In genomic region chr7:1571261-1571650, GRCh38 we compare ENCODE assay signal across 9 cellular contexts. TPM values are rescaled to one million over a fixed set of nuclear protein-coding genes. Genes with fewer than 3 reads are reported as not detected.
A peak's percentile ranks its signal among the peaks of the same experiment; 100 is the strongest.
DNase-seq lines count a peak whose midpoint lies in the region; ATAC-seq, FAIRE-seq and TF ChIP-seq lines count a peak whose summit lies in the region.
"Had no signal": no experiment of that assay in that cellular context is flagged by ENCODE, and none has a peak within 500 bp of the region (broad histone marks: within the 10 kb centered on the region; RNA-seq: fewer than 3 reads in every experiment).

No MANE protein-coding gene starts in this region.

- H2AK5ac ChIP-seq in mesendoderm (ENCODE audit: low read length): no peak overlapping the region

- FAIRE-seq in HepG2 (lab: Jason Lieb, UNC): no peak
- FAIRE-seq: GM18507 had no signal

- H3K79me2 ChIP-seq in HepG2 (ENCODE audit: insufficient read depth, low read length) (peaks cover 7% of the 10 kb centered on the region), mesendoderm (ENCODE audit: control insufficient read depth, insufficient read depth, low read length) (no peaks in the 10 kb centered on the region)

- H3K79me1 ChIP-seq in mesendoderm (ENCODE audit: low read length): no peaks in the 10 kb centered on the region

- H3K4me1 Mint-ChIP-seq in activated naive CD8-positive, alpha-beta T cell (ENCODE audit: low read depth): peaks cover 29% of the 10 kb centered on the region

- CTCF ChIA-PET in HepG2 (lab: Yijun Ruan, JAX; ENCODE audit: low intra/inter-chr PET ratio, low total read pairs): no interaction called here

- in situ Hi-C loops in HepG2 (cut with HindIII; ENCODE audit: extremely low pct_ligation_motif_present, low pct_unique_long_range_greater_than_20kb): no loop called here

- TF ChIP-seq RAD21 in HepG2 (CRISPR knock-in tag; IDR thresholded peaks at IDR 0.05): no peak

- no peak overlapping the region for H4K5ac ChIP-seq in mesendoderm (ENCODE audit: low read length)

- H3K18ac ChIP-seq in mesendoderm (ENCODE audit: low read length): no peak overlapping the region

- no peak overlapping the region for H3K23ac ChIP-seq in mesendoderm (ENCODE audit: low read length)

- peak overlapping the region; percentile 90 for H3K27ac Mint-ChIP-seq in activated naive CD8-positive, alpha-beta T cell

- peaks cover 0 to 24% (median 18%) of the 10 kb centered on the region in 9 donors for H3K36me3 ChIP-seq in heart left ventricle
- H3K36me3 ChIP-seq in HepG2 (replicated peaks in 1 of 2; ENCODE audit: control insufficient read depth in 1 of 2, insufficient read depth in 2 of 2, low read length in 2 of 2): peaks cover 2 to 14% of the 10 kb centered on the region in 2 experiments; a peak in 2 of 5 replicates
- peaks cover 0 to 17% (median 8%) of the 10 kb centered on the region in 4 donors for H3K36me3 ChIP-seq in upper lobe of left lung
- no peaks in the 10 kb centered on the region for H3K36me3 ChIP-seq in mesendoderm (ENCODE audit: control insufficient read depth, insufficient read depth, low read length)

- no peaks in the 10 kb centered on the region for H3K9me3 Mint-ChIP-seq in activated naive CD8-positive, alpha-beta T cell (ENCODE audit: low read depth)

- H3K4me3 ChIP-seq in heart left ventricle (peak overlapping the region in 9 of 12 donors; percentile 69 to 98 (median 81)), HepG2 (replicated peaks in 1 of 3; ENCODE audit: insufficient read depth in 1 of 3, low read depth in 2 of 3, low read length in 3 of 3) (peak overlapping the region; percentile 68 to 96 (median 86); a peak in 5 of 6 replicates), upper lobe of left lung (peak overlapping the region in 3 of 4 donors; percentile 89 to 97 (median 92)), mesendoderm (ENCODE audit: low read length) (no peak overlapping the region)

- TF ChIP-seq EP300 in HepG2 (IDR thresholded peaks at IDR 0.05; ENCODE audit: low read depth in 2 of 2, low read length in 2 of 2) (no peak), HepG2 (CRISPR knock-in tag; IDR thresholded peaks at IDR 0.05; ENCODE audit: borderline replicate concordance) (no peak), upper lobe of left lung (IDR thresholded peaks at IDR 0.05) (no peak)

- peak overlapping the region; percentile 97; the same call in 1 of the 2 replicates for H3K9ac ChIP-seq in HepG2 (ENCODE audit: insufficient read depth, low read depth, low read length)
- H3K9ac ChIP-seq in mesendoderm (ENCODE audit: low read length): no peak overlapping the region

- H3K27me3 ChIP-seq in heart left ventricle: no peaks in the 10 kb centered on the region
- no peaks in the 10 kb centered on the region; a peak in 1 of 5 replicates for H3K27me3 ChIP-seq in HepG2 (ENCODE audit: control insufficient read depth in 1 of 2, insufficient read depth in 2 of 2, low read length in 2 of 2)
- H3K27me3 ChIP-seq in upper lobe of left lung: no peaks in the 10 kb centered on the region
- H3K27me3 ChIP-seq in mesendoderm (ENCODE audit: insufficient read depth, low read length, poor library complexity): no peaks in the 10 kb centered on the region

- BruUV-seq in HepG2 (replicated peaks; lab: Mats Ljungman, UMichigan): no TSS peak

- no peak overlapping the region for H2BK120ac ChIP-seq in mesendoderm (ENCODE audit: low read depth, low read length)

- no peak overlapping the region for H2AFZ ChIP-seq in HepG2 (ENCODE audit: low read length)

- ATAC-seq in heart left ventricle (peak in 1 of 4 donors; percentile 28), left ventricle myocardium superior (no peak), HepG2 (no peak), upper lobe of left lung (ENCODE audit: low FRiP score in 2 of 2) (peak; percentile 23 to 51), HG03354 (IDR thresholded peaks at IDR 0.05; ENCODE audit: poor library complexity, severe bottlenecking, unreplicated experiment) (no peak)

- H3K36me3 Mint-ChIP-seq in activated naive CD8-positive, alpha-beta T cell: peaks cover 2% of the 10 kb centered on the region

- peak overlapping the region; percentile 91 for H3K4me3 Mint-ChIP-seq in activated naive CD8-positive, alpha-beta T cell

- POLR2A ChIA-PET in HepG2 (lab: Yijun Ruan, JAX): interaction anchor here (1.5 to 2.1 kb wide), 2 partner anchors 16 to 34 kb away, joined by 5 to 6 read pairs; partner anchors contain the start of gene TMEM184A

- H3K27me3 Mint-ChIP-seq in activated naive CD8-positive, alpha-beta T cell: no peaks in the 10 kb centered on the region

- peak overlapping the region in 11 of 12 donors; percentile 82 to 99 (median 94) for H3K27ac ChIP-seq in heart left ventricle
- peak overlapping the region; percentile 87 for H3K27ac ChIP-seq in HepG2 (ENCODE audit: extremely low read length, insufficient read depth, low read length)
- H3K27ac ChIP-seq in upper lobe of left lung: peak overlapping the region; percentile 95 to 98 (median 97)
- no peak overlapping the region for H3K27ac ChIP-seq in mesendoderm (ENCODE audit: low read depth, low read length)

- TF ChIP-seq CTCF in heart left ventricle (IDR thresholded peaks at IDR 0.05) (no peak), HepG2 (CRISPR knock-in tag; IDR thresholded peaks at IDR 0.05) (no peak), upper lobe of left lung (IDR thresholded peaks at IDR 0.05) (no peak)

- H3K56ac ChIP-seq in mesendoderm (ENCODE audit: low read length): no peak overlapping the region

- no peak overlapping the region for H4K8ac ChIP-seq in mesendoderm (ENCODE audit: low read depth, low read length)

- H3K9me3 ChIP-seq in heart left ventricle (no peaks in the 10 kb centered on the region), HepG2 (ENCODE audit: low read length) (no peaks in the 10 kb centered on the region), upper lobe of left lung (no peaks in the 10 kb centered on the region)

- H4K20me1 ChIP-seq in HepG2 (ENCODE audit: insufficient read depth, low read length): no peaks in the 10 kb centered on the region

- H3K4me1 ChIP-seq in heart left ventricle (peaks cover 3 to 42% (median 26%) of the 10 kb centered on the region in 12 donors), HepG2 (ENCODE audit: insufficient read depth, low read length) (peaks cover 37% of the 10 kb centered on the region), upper lobe of left lung (peaks cover 22 to 40% (median 26%) of the 10 kb centered on the region in 4 donors), mesendoderm (ENCODE audit: control insufficient read depth, low read depth, low read length) (peaks cover 6% of the 10 kb centered on the region)

- WGBS in heart left ventricle, 4 donors: 64 to 75% (median 68%) methylated on average over 3 of the region's 3 CpGs
- 73% methylated on average over 3 of the region's 3 CpGs for WGBS in HepG2 (ENCODE audit: low lambda C conversion rate)
- 45 to 55% methylated on average over 3 of the region's 3 CpGs for WGBS in upper lobe of left lung, 2 donors
- no CpG with 5 or more reads among the region's 3 CpGs for WGBS in mesendoderm (ENCODE audit: extremely low coverage, insufficient coverage, low lambda C conversion rate)

- no peak overlapping the region for H3K4ac ChIP-seq in mesendoderm (ENCODE audit: low read depth, low read length)

- H2BK15ac ChIP-seq in mesendoderm (replicated peaks; ENCODE audit: low read depth): no peak overlapping the region

- peak overlapping the region; percentile 76 for H3K4me2 ChIP-seq in HepG2 (ENCODE audit: low read depth, low read length)
- H3K4me2 ChIP-seq in mesendoderm (ENCODE audit: low read length): no peak overlapping the region

- DNase-seq in heart left ventricle: no peak
- DNase-seq in left ventricle myocardium superior: no peak
- DNase-seq in HepG2 (ENCODE audit: low spot score): peak; percentile 35
- no peak for DNase-seq in upper lobe of left lung
- no peak for DNase-seq in HT-29 (ENCODE audit: low spot score)
- no peak for DNase-seq in mesendoderm

- intact Hi-C loops in heart left ventricle (cut with DNase I): loop anchor here in 6 of 10 donors (2.0 to 10.0 kb wide), 8 partner anchors 39 to 781 kb away; partner anchors contain the start of genes EIF3B (in 1 of the 6), INTS1 (in 1 of the 6) and MAFK (in 1 of the 6)
- intact Hi-C loops in left ventricle myocardium superior (cut with micrococcal nuclease): no loop called here
- intact Hi-C loops in HepG2 (cut with micrococcal nuclease; ENCODE audit: unreplicated experiment): no loop called here

- no peak overlapping the region for H2BK5ac ChIP-seq in mesendoderm (ENCODE audit: low read length)

- no peak for TF ChIP-seq POLR2A in heart left ventricle (IDR thresholded peaks at IDR 0.05)
- TF ChIP-seq POLR2A in HepG2 (IDR thresholded peaks at IDR 0.05; ENCODE audit: insufficient read depth in 1 of 2, low read depth in 2 of 2, low read length in 2 of 2): no peak
- no peak for TF ChIP-seq POLR2A in upper lobe of left lung (IDR thresholded peaks at IDR 0.05)

RNA-seq across cellular contexts. Expression of gene PSMG3, which starts 1.4 kb away (rescaled TPM):
- total RNA-seq in heart left ventricle (10 to 100 TPM in 8 of 9 donors, 1 to 10 TPM in 1; 7.3 to 27.6 (median 13.3) TPM), left ventricle myocardium superior (11.8 TPM), HepG2 (2016; rRNA removed; fragmentation: Illumina TruSeq; extraction: Trizol) (46.7 and 48.4 TPM in 2 replicates), upper lobe of left lung (10 to 100 TPM; 19.0 to 53.1 (median 21.6) TPM)
- polyA plus RNA-seq in heart left ventricle (10 to 100 TPM; 34.3 to 36.5 TPM), HepG2 (2011; rRNA removed) (29.3 and 29.6 TPM in 2 replicates)
- 83.1 and 98.2 TPM in 2 replicates for total RNA-seq in HepG2 (2016; cell fraction: cytosol; rRNA removed; fragmentation: Illumina TruSeq; extraction: Trizol; ENCODE audit: low read depth)
- 50.6 and 51.2 TPM in 2 replicates for total RNA-seq in HepG2 (2016; cell fraction: insoluble cytoplasmic fraction; rRNA removed; fragmentation: Illumina TruSeq; extraction: Trizol)
- total RNA-seq in HepG2 (2016; cell fraction: membrane; rRNA removed; fragmentation: Illumina TruSeq; extraction: Trizol): 102 and 118 TPM in 2 replicates
- total RNA-seq in HepG2 (2016; cell fraction: nucleus; rRNA removed; fragmentation: Illumina TruSeq; extraction: Trizol): 24.1 and 28.4 TPM in 2 replicates
- 36.1 and 44.9 TPM in 2 replicates for polyA plus RNA-seq in HepG2 (2011; cell fraction: cytosol; rRNA removed)
- 29.2 and 39.8 TPM in 2 replicates for polyA plus RNA-seq in HepG2 (2011; cell fraction: nucleus; rRNA removed)
- polyA plus RNA-seq in HepG2 (2012): 15.8 and 28.3 TPM in 2 replicates
- polyA plus RNA-seq in HepG2 (2016; cell fraction: cytosol; fragmentation: Illumina TruSeq; extraction: Trizol; ENCODE audit: low read depth): 72.7 and 106 TPM in 2 replicates
- 49.5 and 55.3 TPM in 2 replicates for polyA plus RNA-seq in HepG2 (2016; cell fraction: insoluble cytoplasmic fraction; fragmentation: Illumina TruSeq; extraction: Trizol; ENCODE audit: low read depth)
- polyA plus RNA-seq in HepG2 (2016; cell fraction: membrane; fragmentation: Illumina TruSeq; extraction: Trizol; ENCODE audit: low read depth): 82.6 and 104 TPM in 2 replicates
- 48.5 and 51.1 TPM in 2 replicates for polyA plus RNA-seq in HepG2 (2016; cell fraction: nucleus; fragmentation: Illumina TruSeq; extraction: Trizol; ENCODE audit: insufficient read depth, low read depth)
- 17.7 and 43.7 TPM in 2 replicates for polyA minus RNA-seq in HepG2 (2011; rRNA and poly(A)+ RNA removed; ENCODE audit: low replicate concordance)
- 8.9 and 9.7 TPM in 2 replicates for polyA minus RNA-seq in HepG2 (2011; cell fraction: cytosol; rRNA and poly(A)+ RNA removed)
- 4.7 and 6.2 TPM in 2 replicates for polyA minus RNA-seq in HepG2 (2011; cell fraction: nucleus; rRNA and poly(A)+ RNA removed)
- total RNA-seq in HT-29 (2014; rRNA removed; shearing (Covaris generic)): 129 and 149 TPM in 2 replicates
- polyA plus RNA-seq in mesendoderm (2013, experiment 1 of 2): 13.5 TPM
- polyA plus RNA-seq in mesendoderm (2013, experiment 2 of 2): 12.9 TPM

RNA-seq across cellular contexts. Expression of gene TMEM184A, which starts 15.3 kb away (rescaled TPM):
- under 1 TPM; 0.19 to 0.85 (median 0.47) TPM for total RNA-seq in heart left ventricle
- polyA plus RNA-seq in heart left ventricle: under 1 TPM; 0.19 to 0.99 TPM
- 0.22 TPM for total RNA-seq in left ventricle myocardium superior
- total RNA-seq in HepG2 (2016; rRNA removed; fragmentation: Illumina TruSeq; extraction: Trizol): 3.1 and 9.5 TPM in 2 replicates
- 4.3 and 4.6 TPM in 2 replicates for total RNA-seq in HepG2 (2016; cell fraction: cytosol; rRNA removed; fragmentation: Illumina TruSeq; extraction: Trizol; ENCODE audit: low read depth)
- total RNA-seq in HepG2 (2016; cell fraction: insoluble cytoplasmic fraction; rRNA removed; fragmentation: Illumina TruSeq; extraction: Trizol): 3.8 and 10.6 TPM in 2 replicates
- total RNA-seq in HepG2 (2016; cell fraction: membrane; rRNA removed; fragmentation: Illumina TruSeq; extraction: Trizol): 5.7 and 6.3 TPM in 2 replicates
- total RNA-seq in HepG2 (2016; cell fraction: nucleus; rRNA removed; fragmentation: Illumina TruSeq; extraction: Trizol): 11.4 and 11.7 TPM in 2 replicates
- 20.4 and 33.1 TPM in 2 replicates for polyA plus RNA-seq in HepG2 (2011; rRNA removed)
- 9.9 and 13.2 TPM in 2 replicates for polyA plus RNA-seq in HepG2 (2011; cell fraction: cytosol; rRNA removed)
- 144 and 175 TPM in 2 replicates for polyA plus RNA-seq in HepG2 (2011; cell fraction: nucleus; rRNA removed)
- 8.4 and 10.9 TPM in 2 replicates for polyA plus RNA-seq in HepG2 (2012)
- polyA plus RNA-seq in HepG2 (2016; cell fraction: cytosol; fragmentation: Illumina TruSeq; extraction: Trizol; ENCODE audit: low read depth): 3.6 and 4.0 TPM in 2 replicates
- 4.3 and 5.0 TPM in 2 replicates for polyA plus RNA-seq in HepG2 (2016; cell fraction: insoluble cytoplasmic fraction; fragmentation: Illumina TruSeq; extraction: Trizol; ENCODE audit: low read depth)
- polyA plus RNA-seq in HepG2 (2016; cell fraction: membrane; fragmentation: Illumina TruSeq; extraction: Trizol; ENCODE audit: low read depth): 4.3 and 5.3 TPM in 2 replicates
- 25.4 and 29.2 TPM in 2 replicates for polyA plus RNA-seq in HepG2 (2016; cell fraction: nucleus; fragmentation: Illumina TruSeq; extraction: Trizol; ENCODE audit: insufficient read depth, low read depth)
- 70.5 and 85.2 TPM in 2 replicates for polyA minus RNA-seq in HepG2 (2011; rRNA and poly(A)+ RNA removed; ENCODE audit: low replicate concordance)
- polyA minus RNA-seq in HepG2 (2011; cell fraction: cytosol; rRNA and poly(A)+ RNA removed): 6.3 and 12.4 TPM in 2 replicates
- 27.6 and 31.7 TPM in 2 replicates for polyA minus RNA-seq in HepG2 (2011; cell fraction: nucleus; rRNA and poly(A)+ RNA removed)
- 10 to 100 TPM in 3 of 6 donors, 1 to 10 TPM in 3; 5.0 to 11.7 (median 10.4) TPM for total RNA-seq in upper lobe of left lung
- total RNA-seq in HT-29 (2014; rRNA removed; shearing (Covaris generic)): 47.2 and 50.9 TPM in 2 replicates
- 0.72 TPM for polyA plus RNA-seq in mesendoderm (2013, experiment 1 of 2)
- 0.78 TPM for polyA plus RNA-seq in mesendoderm (2013, experiment 2 of 2)

RNA-seq across cellular contexts. Expression of gene MAFK, which starts 40.8 kb away (rescaled TPM):
- 100 to 1,000 TPM in 5 of 9 donors, 10 to 100 TPM in 4; 34.3 to 138 (median 121) TPM for total RNA-seq in heart left ventricle
- 100 to 1,000 TPM in 1 of 2 donors, 10 to 100 TPM in 1; 94.8 to 165 TPM for polyA plus RNA-seq in heart left ventricle
- 47.2 TPM for total RNA-seq in left ventricle myocardium superior
- 9.2 and 10.4 TPM in 2 replicates for total RNA-seq in HepG2 (2016; rRNA removed; fragmentation: Illumina TruSeq; extraction: Trizol)
- 1.4 and 1.5 TPM in 2 replicates for total RNA-seq in HepG2 (2016; cell fraction: cytosol; rRNA removed; fragmentation: Illumina TruSeq; extraction: Trizol; ENCODE audit: low read depth)
- total RNA-seq in HepG2 (2016; cell fraction: insoluble cytoplasmic fraction; rRNA removed; fragmentation: Illumina TruSeq; extraction: Trizol): 8.1 and 11.1 TPM in 2 replicates
- total RNA-seq in HepG2 (2016; cell fraction: membrane; rRNA removed; fragmentation: Illumina TruSeq; extraction: Trizol): 4.0 and 4.6 TPM in 2 replicates
- total RNA-seq in HepG2 (2016; cell fraction: nucleus; rRNA removed; fragmentation: Illumina TruSeq; extraction: Trizol): 6.5 TPM in 2 replicates
- polyA plus RNA-seq in HepG2 (2011; rRNA removed): 7.3 and 13.8 TPM in 2 replicates
- 6.2 and 7.3 TPM in 2 replicates for polyA plus RNA-seq in HepG2 (2011; cell fraction: cytosol; rRNA removed)
- polyA plus RNA-seq in HepG2 (2011; cell fraction: nucleus; rRNA removed): 63.2 and 72.7 TPM in 2 replicates
- 15.2 and 31.6 TPM in 2 replicates for polyA plus RNA-seq in HepG2 (2012)
- 0.54 and 0.61 TPM in 2 replicates for polyA plus RNA-seq in HepG2 (2016; cell fraction: cytosol; fragmentation: Illumina TruSeq; extraction: Trizol; ENCODE audit: low read depth)
- polyA plus RNA-seq in HepG2 (2016; cell fraction: insoluble cytoplasmic fraction; fragmentation: Illumina TruSeq; extraction: Trizol; ENCODE audit: low read depth): 6.5 and 8.2 TPM in 2 replicates
- 1.9 TPM in 2 replicates for polyA plus RNA-seq in HepG2 (2016; cell fraction: membrane; fragmentation: Illumina TruSeq; extraction: Trizol; ENCODE audit: low read depth)
- 19.6 and 20.9 TPM in 2 replicates for polyA plus RNA-seq in HepG2 (2016; cell fraction: nucleus; fragmentation: Illumina TruSeq; extraction: Trizol; ENCODE audit: insufficient read depth, low read depth)
- 11.1 and 17.4 TPM in 2 replicates for polyA minus RNA-seq in HepG2 (2011; rRNA and poly(A)+ RNA removed; ENCODE audit: low replicate concordance)
- 12.7 and 12.8 TPM in 2 replicates for polyA minus RNA-seq in HepG2 (2011; cell fraction: cytosol; rRNA and poly(A)+ RNA removed)
- 10.8 and 12.7 TPM in 2 replicates for polyA minus RNA-seq in HepG2 (2011; cell fraction: nucleus; rRNA and poly(A)+ RNA removed)
- total RNA-seq in upper lobe of left lung: 100 to 1,000 TPM in 1 of 6 donors, 10 to 100 TPM in 5; 48.0 to 117 (median 77.9) TPM
- total RNA-seq in HT-29 (2014; rRNA removed; shearing (Covaris generic)): 92.6 and 95.0 TPM in 2 replicates
- 5.8 TPM for polyA plus RNA-seq in mesendoderm (2013, experiment 1 of 2)
- 5.8 TPM for polyA plus RNA-seq in mesendoderm (2013, experiment 2 of 2)

Comparison
In these comparisons a context has a peak if more than half of its experiments do, and no peak if none do; other contexts are left out.
1. intact Hi-C loops: an anchor here in heart left ventricle (2.0 to 10.0 kb wide); none called in left ventricle myocardium superior and HepG2.
2. ATAC-seq: peak in upper lobe of left lung (2 of 2); none in left ventricle myocardium superior (single experiment), HepG2 (single experiment) and HG03354 (single experiment).